18 cellular contexts compared by ENCODE assay signal in genomic region chr7:45984386-45985295, GRCh38.
DNase-seq lines count a peak whose midpoint lies in the region; ATAC-seq, FAIRE-seq and TF ChIP-seq lines count a peak whose summit lies in the region.
"Had no signal": no experiment of that assay in that cellular context is flagged by ENCODE, and none has a peak within 500 bp of the region (broad histone marks: within the 10 kb centered on the region; RNA-seq: fewer than 3 reads in every experiment).

No MANE protein-coding gene starts in this region.

- no peak overlapping the region for H2BK15ac ChIP-seq in mesendoderm (replicated peaks; ENCODE audit: low read depth)

- H3K36me3 Mint-ChIP-seq in activated CD4-positive, alpha-beta T cell treated with anti-CD3 and anti-CD28 coated beads, Interleukin-2, amount 10 ng/mL, durations not matched to agents 24 days and 14 days (ENCODE audit: low read depth): no peaks in the 10 kb centered on the region

- TF ChIP-seq CTCF in bronchial epithelial cell (IDR thresholded peaks at IDR 0.05; ENCODE audit: insufficient read depth, low read length, severe bottlenecking): peak; percentile 26

- ATAC-seq in GM21576 (IDR thresholded peaks at IDR 0.05; ENCODE audit: unreplicated experiment) (no peak), GM18868 (IDR thresholded peaks at IDR 0.05; ENCODE audit: unreplicated experiment) (no peak)
- ATAC-seq: activated CD8-positive, alpha-beta T cell treated with anti-CD3 and anti-CD28 coated beads for 36 hours; left colon had no signal

- no peak overlapping the region for H3K27ac ChIP-seq in mesendoderm (ENCODE audit: low read depth, low read length)
- H3K27ac ChIP-seq: GM23248 had no signal

- no peaks in the 10 kb centered on the region for H3K27me3 Mint-ChIP-seq in activated CD4-positive, alpha-beta T cell treated with anti-CD3 and anti-CD28 coated beads, Interleukin-2, amount 10 ng/mL, durations not matched to agents 24 days and 14 days
- H3K27me3 Mint-ChIP-seq: activated CD8-positive, alpha-beta T cell treated with anti-CD3 and anti-CD28 coated beads for 36 hours; activated naive CD4-positive, alpha-beta T cell treated with anti-CD3 and anti-CD28 coated beads, Interleukin-2, amount 50 U/mL, for 24 hours; dendritic cell treated with granulocyte-macrophage colony-stimulating factor and Interleukin-4, amounts not matched to agents 40 ng/mL and 50 ng/mL, for 4 days had no signal

- H3K4me3 ChIP-seq in Jurkat, Clone E6-1 (ENCODE audit: low read length): no peak overlapping the region
- H3K4me3 ChIP-seq in bronchial epithelial cell (ENCODE audit: low read depth, low read length) (no peak overlapping the region), mesendoderm (ENCODE audit: low read length) (no peak overlapping the region)
- H3K4me3 ChIP-seq: GM23248 had no signal

- H3K9me3 Mint-ChIP-seq in activated CD4-positive, alpha-beta T cell treated with anti-CD3 and anti-CD28 coated beads, Interleukin-2, amount 10 ng/mL, durations not matched to agents 24 days and 14 days: no peaks in the 10 kb centered on the region
- H3K9me3 Mint-ChIP-seq: activated CD8-positive, alpha-beta T cell treated with anti-CD3 and anti-CD28 coated beads for 36 hours; activated naive CD4-positive, alpha-beta T cell treated with anti-CD3 and anti-CD28 coated beads, Interleukin-2, amount 50 U/mL, for 24 hours; dendritic cell treated with granulocyte-macrophage colony-stimulating factor and Interleukin-4, amounts not matched to agents 40 ng/mL and 50 ng/mL, for 4 days; T-helper 1 cell treated with Interleukin-12 subunit alpha and Interleukin-12 subunit beta and Interleukin-4 antibody, amounts not matched to agents 30 μg/mL and 1 μg/mL, for 36 hours had no signal

- H2BK5ac ChIP-seq in mesendoderm (ENCODE audit: low read length): no peak overlapping the region

- WGBS in mesendoderm (ENCODE audit: extremely low coverage, insufficient coverage, low lambda C conversion rate): no CpG with 5 or more reads among the region's 6 CpGs

- H3K4me2 ChIP-seq in mesendoderm (ENCODE audit: low read length): no peak overlapping the region

- peaks cover under 1% of the 10 kb centered on the region for H3K4me1 ChIP-seq in mesendoderm (ENCODE audit: control insufficient read depth, low read depth, low read length)

- H3K4me1 Mint-ChIP-seq in activated CD4-positive, alpha-beta T cell treated with anti-CD3 and anti-CD28 coated beads, Interleukin-2, amount 10 ng/mL, durations not matched to agents 24 days and 14 days: no peaks in the 10 kb centered on the region
- H3K4me1 Mint-ChIP-seq: activated naive CD4-positive, alpha-beta T cell treated with anti-CD3 and anti-CD28 coated beads, Interleukin-2, amount 50 U/mL, for 24 hours had no signal

- H3K27me3 ChIP-seq in bronchial epithelial cell (ENCODE audit: control insufficient read depth, insufficient read depth, low read length): no peaks in the 10 kb centered on the region
- H3K27me3 ChIP-seq in mesendoderm (ENCODE audit: insufficient read depth, low read length, poor library complexity): no peaks in the 10 kb centered on the region

- H3K36me3 ChIP-seq in bronchial epithelial cell (ENCODE audit: control insufficient read depth, insufficient read depth, low read length): no peaks in the 10 kb centered on the region
- no peaks in the 10 kb centered on the region for H3K36me3 ChIP-seq in mesendoderm (ENCODE audit: control insufficient read depth, insufficient read depth, low read length)

- H3K23ac ChIP-seq in mesendoderm (ENCODE audit: low read length): no peak overlapping the region

- H3K79me2 ChIP-seq in mesendoderm (ENCODE audit: control insufficient read depth, insufficient read depth, low read length): no peaks in the 10 kb centered on the region

- H3K79me1 ChIP-seq in mesendoderm (ENCODE audit: low read length): no peaks in the 10 kb centered on the region

- no peak overlapping the region for H3K56ac ChIP-seq in mesendoderm (ENCODE audit: low read length)

- H3K4me3 Mint-ChIP-seq in activated CD4-positive, alpha-beta T cell treated with anti-CD3 and anti-CD28 coated beads, Interleukin-2, amount 10 ng/mL, durations not matched to agents 24 days and 14 days: no peak overlapping the region
- H3K4me3 Mint-ChIP-seq: activated CD8-positive, alpha-beta T cell treated with anti-CD3 and anti-CD28 coated beads for 36 hours; activated naive CD4-positive, alpha-beta T cell treated with anti-CD3 and anti-CD28 coated beads, Interleukin-2, amount 50 U/mL, for 24 hours; dendritic cell treated with granulocyte-macrophage colony-stimulating factor and Interleukin-4, amounts not matched to agents 40 ng/mL and 50 ng/mL, for 4 days; T-helper 1 cell treated with Interleukin-12 subunit alpha and Interleukin-12 subunit beta and Interleukin-4 antibody, amounts not matched to agents 30 μg/mL and 1 μg/mL, for 36 hours had no signal

- H3K4ac ChIP-seq in mesendoderm (ENCODE audit: low read depth, low read length): no peak overlapping the region

- H3K9ac ChIP-seq in mesendoderm (ENCODE audit: low read length): no peak overlapping the region
- H3K9ac ChIP-seq: GM23248 had no signal

- H2AK5ac ChIP-seq in mesendoderm (ENCODE audit: low read length): no peak overlapping the region

- H3K18ac ChIP-seq in mesendoderm (ENCODE audit: low read length): no peak overlapping the region

- no peak for FAIRE-seq in bronchial epithelial cell (lab: Jason Lieb, UNC)

- no peak overlapping the region for H2BK120ac ChIP-seq in mesendoderm (ENCODE audit: low read depth, low read length)

- DNase-seq in EH (ENCODE audit: low read depth): peak; percentile 27
- DNase-seq in Jurkat, Clone E6-1 (ENCODE audit: low read depth, low spot score): peak; percentile 18
- DNase-seq in bronchial epithelial cell (ENCODE audit: low read depth): no peak
- peak; percentile 32 for DNase-seq in mesendoderm
- DNase-seq in NCI-H510A treated with DMSO at 0.1 percent for 48 hours (lab: John Stamatoyannopoulos, UW): no peak
- DNase-seq in activated CD4-positive, alpha-beta T cell treated with anti-CD3 and anti-CD28 coated beads, Interleukin-2, amount 10 ng/mL, durations not matched to agents 24 days and 14 days: no peak
- DNase-seq: activated CD8-positive, alpha-beta T cell treated with anti-CD3 and anti-CD28 coated beads for 36 hours; C1 segment of cervical spinal cord; GM23248; left colon; NCI-H187; occipital lobe; stimulated activated naive CD4-positive, alpha-beta T cell had no signal

- no peak overlapping the region for H4K8ac ChIP-seq in mesendoderm (ENCODE audit: low read depth, low read length)

- no peak overlapping the region for H4K5ac ChIP-seq in mesendoderm (ENCODE audit: low read length)

- intact Hi-C loops in activated CD4-positive, alpha-beta T cell treated with anti-CD3 and anti-CD28 coated beads, Interleukin-2, amount 10 ng/mL, durations not matched to agents 24 days and 14 days (cut with micrococcal nuclease): no loop called here

- no peak overlapping the region for H3K27ac Mint-ChIP-seq in activated CD4-positive, alpha-beta T cell treated with anti-CD3 and anti-CD28 coated beads, Interleukin-2, amount 10 ng/mL, durations not matched to agents 24 days and 14 days
- H3K27ac Mint-ChIP-seq: activated CD8-positive, alpha-beta T cell treated with anti-CD3 and anti-CD28 coated beads for 36 hours; activated naive CD4-positive, alpha-beta T cell treated with anti-CD3 and anti-CD28 coated beads, Interleukin-2, amount 50 U/mL, for 24 hours; dendritic cell treated with granulocyte-macrophage colony-stimulating factor and Interleukin-4, amounts not matched to agents 40 ng/mL and 50 ng/mL, for 4 days; T-helper 1 cell treated with Interleukin-12 subunit alpha and Interleukin-12 subunit beta and Interleukin-4 antibody, amounts not matched to agents 30 μg/mL and 1 μg/mL, for 36 hours had no signal

Comparison
In these comparisons a context has a peak if more than half of its experiments do, and no peak if none do; other contexts are left out.
1. DNase-seq: peak in EH (single experiment), Jurkat, Clone E6-1 (single experiment) and mesendoderm (single experiment); none in bronchial epithelial cell (single experiment), NCI-H510A treated with DMSO at 0.1 percent for 48 hours (single experiment) and activated CD4-positive, alpha-beta T cell treated with anti-CD3 and anti-CD28 coated beads, Interleukin-2, amount 10 ng/mL, durations not matched to agents 24 days and 14 days (single experiment).